ENCODE assay signal across 18 cellular contexts in the genomic region with DNA sequence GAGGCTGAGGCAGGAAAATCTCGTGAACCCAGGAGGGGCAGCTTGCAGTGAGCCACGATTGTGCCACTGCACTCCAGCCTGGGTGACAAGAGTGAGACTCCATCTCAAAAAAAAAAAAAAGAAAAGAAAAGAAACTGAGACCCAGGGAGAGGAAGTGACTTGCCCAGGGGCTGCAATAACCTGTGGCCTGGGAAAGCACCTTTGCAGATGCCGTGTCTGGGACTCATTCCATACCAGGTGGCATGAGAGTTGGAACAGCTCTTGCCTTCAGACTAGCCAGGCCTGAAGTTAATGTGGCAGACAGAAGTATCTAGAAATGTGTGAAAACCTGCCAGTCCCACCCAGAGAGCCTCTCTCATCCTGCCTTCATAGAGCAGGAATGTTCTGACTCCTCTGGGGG.
"Had no signal": no experiment of that assay in that cellular context is flagged by ENCODE, and none has a peak within 500 bp of the region (broad histone marks: within the 10 kb centered on the region; RNA-seq: fewer than 3 reads in every experiment).

No MANE protein-coding gene starts in this region.

- H3K4me1 Mint-ChIP-seq: naive thymus-derived CD4-positive, alpha-beta T cell had no signal

- ATAC-seq: foreskin keratinocyte; gastroesophageal sphincter; heart left ventricle; left cardiac atrium; left lung; left ventricle myocardium superior; lower lobe of right lung; naive thymus-derived CD4-positive, alpha-beta T cell had no signal

- H3K79me2 ChIP-seq: hepatocyte had no signal

- H2AFZ ChIP-seq: hepatocyte had no signal

- H3K4me3 ChIP-seq: coronary artery, dorsolateral prefrontal cortex, esophagus muscularis mucosa, gastroesophageal sphincter, heart left ventricle, hepatocyte, left lung, lower lobe of right lung had no signal

- H3K36me3 ChIP-seq: esophagus muscularis mucosa, gastroesophageal sphincter, heart left ventricle, left lung, lower lobe of right lung had no signal

- H3K27ac ChIP-seq: coronary artery, dorsolateral prefrontal cortex, esophagus muscularis mucosa, foreskin keratinocyte, gastroesophageal sphincter, heart left ventricle, hepatocyte, left lung, lower lobe of right lung had no signal

- DNase-seq: dermis blood vessel endothelial cell; dorsolateral prefrontal cortex; effector CD4-positive, alpha-beta T cell; effector memory CD4-positive, alpha-beta T cell; foreskin keratinocyte; heart left ventricle; hypothalamus; left cardiac atrium; left lung; left ventricle myocardium superior; lower lobe of right lung; mesendoderm; midbrain; naive thymus-derived CD4-positive, alpha-beta T cell had no signal

- H3K27me3 ChIP-seq: foreskin keratinocyte, heart left ventricle, hepatocyte had no signal

- H3K4me2 ChIP-seq: hepatocyte had no signal

- H3K4me1 ChIP-seq: esophagus muscularis mucosa, foreskin keratinocyte, gastroesophageal sphincter, heart left ventricle, left lung, lower lobe of right lung had no signal

- H3K4me3 Mint-ChIP-seq: naive thymus-derived CD4-positive, alpha-beta T cell had no signal
